In genomic region chr7:132024290-132024689, GRCh38 we compare ENCODE assay signal across 17 cellular contexts.
"Had no signal": no experiment of that assay in that cellular context is flagged by ENCODE, and none has a peak within 500 bp of the region (broad histone marks: within the 10 kb centered on the region; RNA-seq: fewer than 3 reads in every experiment).

No MANE protein-coding gene starts in this region.

- H3K4me3 ChIP-seq: K562, SJCRH30 had no signal

- DNase-seq: Kasumi-1, MM.1S, NCI-H1092 treated with DMSO at 0.1 percent for 48 hours, NCI-H1436, NCI-H187, NCI-H2029 treated with DMSO at 0.1 percent for 48 hours, NCI-H2171 treated with DMSO at 0.1 percent for 48 hours, NCI-H2227 treated with DMSO at 0.1 percent for 48 hours, NCI-H526, RPMI8226, SHP77 treated with DMSO at 0.1 percent for 48 hours, T-helper 1 cell, T-helper 17 cell had no signal

- H3K36me3 ChIP-seq: SJCRH30 had no signal

- ATAC-seq: K562, T-helper 17 cell had no signal

- H3K9me3 ChIP-seq: SJCRH30 had no signal

- H3K27ac ChIP-seq: HL-60, KMS-11, SJCRH30 had no signal
